ENCODE assay signal across 24 cellular contexts in genomic region chr4:124104628-124105027, GRCh38.
"Had no signal": no experiment of that assay in that cellular context is flagged by ENCODE, and none has a peak within 500 bp of the region (broad histone marks: within the 10 kb centered on the region; RNA-seq: fewer than 3 reads in every experiment).

No MANE protein-coding gene starts in this region.

- H3K4me1 ChIP-seq: breast epithelium, gastrocnemius medialis, left ventricle myocardium inferior, parathyroid adenoma, psoas muscle, tibial nerve had no signal

- ATAC-seq: activated naive CD4-positive, alpha-beta T cell treated with anti-CD3 and anti-CD28 coated beads, Interleukin-2, amount 50 U/mL, for 72 hours; gastrocnemius medialis; psoas muscle; T-helper 17 cell had no signal

- H3K27me3 ChIP-seq: breast epithelium, gastrocnemius medialis, tibial nerve had no signal

- H3K36me3 ChIP-seq: breast epithelium, gastrocnemius medialis, tibial nerve, WERI-Rb-1 had no signal

- H3K4me3 ChIP-seq: breast epithelium, gastrocnemius medialis, left ventricle myocardium inferior, lung, psoas muscle, tibial nerve had no signal

- H3K27ac ChIP-seq: breast epithelium, gastrocnemius medialis, left ventricle myocardium inferior, parathyroid adenoma, psoas muscle, tibial nerve, WERI-Rb-1 had no signal

- H3K9me3 ChIP-seq: breast epithelium, gastrocnemius medialis had no signal

- DNase-seq: activated CD4-positive, alpha-beta memory T cell treated with anti-CD3 and anti-CD28 coated beads for 36 hours; activated CD4-positive, alpha-beta T cell treated with anti-CD3 and anti-CD28 coated beads, Interleukin-2, amount 10 ng/mL, durations not matched to agents 24 days and 14 days; activated CD4-positive, CD25-positive, alpha-beta regulatory T cell treated with anti-CD3 and anti-CD28 coated beads, Interleukin-2, amount 50 U/mL, for 72 hours; activated CD8-positive, alpha-beta memory T cell treated with anti-CD3 and anti-CD28 coated beads, Interleukin-2, amount 50 U/mL, for 4 hours; activated naive CD4-positive, alpha-beta T cell; activated T-cell treated with anti-CD3 and anti-CD28 coated beads, Interleukin-2, amount 50 U/mL, for 24 hours; effector CD4-positive, alpha-beta T cell; erythroblast; gastrocnemius medialis; glutamatergic neuron; left ventricle myocardium inferior; naive B cell; nephron progenitor cell; nucleus accumbens; psoas muscle; stimulated activated naive CD4-positive, alpha-beta T cell; T-helper 17 cell; T1000; WERI-Rb-1 had no signal
